Comparison of ENCODE assay signal across 23 cellular contexts in genomic region chr5:135697959-135698345, GRCh38.
"Had no signal": no experiment of that assay in that cellular context is flagged by ENCODE, and none has a peak within 500 bp of the region (broad histone marks: within the 10 kb centered on the region; RNA-seq: fewer than 3 reads in every experiment).

No MANE protein-coding gene starts in this region.

- H3K27ac ChIP-seq: HL-60, KMS-11, SJSA1, SK-N-MC had no signal

- H3K9ac ChIP-seq: KMS-11 had no signal

- H3K36me3 Mint-ChIP-seq: IgD-negative memory B cell had no signal

- H3K4me1 Mint-ChIP-seq: IgD-negative memory B cell had no signal

- H3K36me3 ChIP-seq: SJSA1 had no signal

- H3K27me3 Mint-ChIP-seq: IgD-negative memory B cell had no signal

- H3K4me3 ChIP-seq: K562, SJSA1, SK-N-MC had no signal

- H3K4me2 ChIP-seq: KMS-11 had no signal

- H3K9me3 Mint-ChIP-seq: IgD-negative memory B cell had no signal

- H3K27me3 ChIP-seq: SJSA1 had no signal

- H3K4me3 Mint-ChIP-seq: IgD-negative memory B cell had no signal

- H3K9me3 ChIP-seq: SJSA1 had no signal

- H3K27ac Mint-ChIP-seq: IgD-negative memory B cell had no signal

- DNase-seq: Kasumi-1, MM.1S, NCI-H1092 treated with DMSO at 0.1 percent for 48 hours, NCI-H1436, NCI-H187, NCI-H2029, NCI-H2081 treated with DMSO at 0.1 percent for 48 hours, NCI-H2171, NCI-H226, NCI-H446, NCI-H510A, NCI-H524 treated with DMSO at 0.1 percent for 48 hours, NCI-H69, NCI-H774, Right ventricle myocardium superior, RPMI8226, SIG-M5 had no signal
